8 cellular contexts compared by ENCODE assay signal in genomic region chr4:102743352-102743751, GRCh38. TPM values are rescaled to one million over a fixed set of nuclear protein-coding genes. Genes with fewer than 3 reads are reported as not detected.
A peak's percentile ranks its signal among the peaks of the same experiment; 100 is the strongest.
DNase-seq lines count a peak whose midpoint lies in the region; ATAC-seq and TF ChIP-seq lines count a peak whose summit lies in the region.
"Not testable (repeated sequence)": the region's sequence is repeated elsewhere in the genome, so short reads cannot be mapped to it uniquely, and the experiment has no call there.

No MANE protein-coding gene starts in this region.

- H3K4me3 Mint-ChIP-seq in activated naive CD4-positive, alpha-beta T cell treated with anti-CD3 and anti-CD28 coated beads for 36 hours; natural killer cell: not testable (repeated sequence)

- peaks cover 28% of the 10 kb centered on the region for H3K36me3 Mint-ChIP-seq in activated naive CD4-positive, alpha-beta T cell treated with anti-CD3 and anti-CD28 coated beads for 36 hours (ENCODE audit: low read depth)
- H3K36me3 Mint-ChIP-seq in natural killer cell: peaks cover 13% of the 10 kb centered on the region

- H3K27me3 Mint-ChIP-seq in activated naive CD4-positive, alpha-beta T cell treated with anti-CD3 and anti-CD28 coated beads for 36 hours (ENCODE audit: low read depth); natural killer cell (ENCODE audit: low read depth in 2 of 2): not testable (repeated sequence)

- H3K27ac Mint-ChIP-seq in activated naive CD4-positive, alpha-beta T cell treated with anti-CD3 and anti-CD28 coated beads for 36 hours: not testable (repeated sequence)
- peak overlapping the region; percentile 57 to 75 for H3K27ac Mint-ChIP-seq in natural killer cell

- CTCF ChIA-PET in activated naive CD4-positive, alpha-beta T cell treated with anti-CD3 and anti-CD28 coated beads for 36 hours (lab: Charles Lee): not testable (repeated sequence)

- ATAC-seq in GM18907 (IDR thresholded peaks at IDR 0.05; ENCODE audit: unreplicated experiment): peak; percentile 100
- peak; percentile 99 for ATAC-seq in GM21423 (IDR thresholded peaks at IDR 0.05; ENCODE audit: unreplicated experiment)
- ATAC-seq in HG02884 (IDR thresholded peaks at IDR 0.05; ENCODE audit: unreplicated experiment): peak; percentile 98
- ATAC-seq in HG03378 (IDR thresholded peaks at IDR 0.05; ENCODE audit: unreplicated experiment): peak; percentile 95
- ATAC-seq in natural killer cell: peak; percentile 72 to 73 (median 73)

- TF ChIP-seq CTCF in GM10266 (IDR thresholded peaks at IDR 0.05; ENCODE audit: control insufficient read depth, insufficient read depth, low read depth, missing control alignments): peak; percentile 40
- TF ChIP-seq CTCF in natural killer cell (IDR thresholded peaks at IDR 0.05): not testable (repeated sequence)

- peaks cover 18% of the 10 kb centered on the region for H3K4me1 Mint-ChIP-seq in activated naive CD4-positive, alpha-beta T cell treated with anti-CD3 and anti-CD28 coated beads for 36 hours (ENCODE audit: low read depth)
- H3K4me1 Mint-ChIP-seq in natural killer cell: peaks cover 28 to 35% of the 10 kb centered on the region in 2 donors

- peaks cover 22% of the 10 kb centered on the region for H3K9me3 Mint-ChIP-seq in activated naive CD4-positive, alpha-beta T cell treated with anti-CD3 and anti-CD28 coated beads for 36 hours
- H3K9me3 Mint-ChIP-seq in natural killer cell: not testable (repeated sequence)

- not testable (repeated sequence) for DNase-seq in GM10266 (ENCODE audit: extremely low spot score); natural killer cell
- DNase-seq in NOMO-1 treated with DMSO at 0.1 percent for 48 hours (lab: John Stamatoyannopoulos, UW; ENCODE audit: unreplicated experiment): peak; percentile 85
- peak; percentile 20 for DNase-seq in activated naive CD4-positive, alpha-beta T cell treated with anti-CD3 and anti-CD28 coated beads for 36 hours

- intact Hi-C loops in activated naive CD4-positive, alpha-beta T cell treated with anti-CD3 and anti-CD28 coated beads for 36 hours (cut with micrococcal nuclease); natural killer cell (cut with micrococcal nuclease): not testable (repeated sequence)

RNA-seq across cellular contexts. Expression of gene MANBA, which starts 17.4 kb away (rescaled TPM):
- total RNA-seq in activated naive CD4-positive, alpha-beta T cell treated with anti-CD3 and anti-CD28 coated beads for 36 hours: 10 to 100 TPM in 1 of 2 experiments, 1 to 10 TPM in 1; 9.8 to 11.0 TPM
- total RNA-seq in natural killer cell: 10 to 100 TPM; 38.1 to 43.2 (median 40.8) TPM
